ENCODE assay signal across 2 cellular contexts in genomic region chr16:88764080-88764479, GRCh38.
TF ChIP-seq lines count a peak whose summit lies in the region.

No MANE protein-coding gene starts in this region.

TF ChIP-seq in GM23338, 12 proteins besides CTCF, POLR2A, EP300 and RAD21:
- TF ChIP-seq NANOG (IDR thresholded peaks at IDR 0.05; ENCODE audit: borderline replicate concordance) (no peak), ZNF462 (CRISPR knock-in tag; IDR thresholded peaks at IDR 0.05) (no peak), ETS1 (IDR thresholded peaks at IDR 0.05) (no peak), JUNB (IDR thresholded peaks at IDR 0.05; ENCODE audit: unreplicated experiment) (no peak), CREB1 (CRISPR knock-in tag; IDR thresholded peaks at IDR 0.05; ENCODE audit: low read depth) (no peak), POLR2AphosphoS5 (IDR thresholded peaks at IDR 0.05; ENCODE audit: low read depth) (no peak), EZH2phosphoT487 (IDR thresholded peaks at IDR 0.05; ENCODE audit: unreplicated experiment) (no peak), EZH2 (IDR thresholded peaks at IDR 0.05; ENCODE audit: low read depth, unreplicated experiment) (no peak), STAT1 (IDR thresholded peaks at IDR 0.05; ENCODE audit: unreplicated experiment) (no peak), ZNF331 (CRISPR knock-in tag; IDR thresholded peaks at IDR 0.05; ENCODE audit: low read depth) (no peak), ZNF114 (CRISPR knock-in tag; IDR thresholded peaks at IDR 0.05) (no peak), REST (IDR thresholded peaks at IDR 0.05; ENCODE audit: unreplicated experiment) (no peak)

TF ChIP-seq in K562, 482 proteins besides CTCF, POLR2A, EP300 and RAD21:
- TF ChIP-seq POLR2G (IDR thresholded peaks at IDR 0.05; ENCODE audit: low read depth, low read length) = peak; percentile 5; the same call in 1 of the 2 replicates
- TF ChIP-seq KLF10 (CRISPR knock-in tag; IDR thresholded peaks at IDR 0.05) = no peak
